In the genomic region with DNA sequence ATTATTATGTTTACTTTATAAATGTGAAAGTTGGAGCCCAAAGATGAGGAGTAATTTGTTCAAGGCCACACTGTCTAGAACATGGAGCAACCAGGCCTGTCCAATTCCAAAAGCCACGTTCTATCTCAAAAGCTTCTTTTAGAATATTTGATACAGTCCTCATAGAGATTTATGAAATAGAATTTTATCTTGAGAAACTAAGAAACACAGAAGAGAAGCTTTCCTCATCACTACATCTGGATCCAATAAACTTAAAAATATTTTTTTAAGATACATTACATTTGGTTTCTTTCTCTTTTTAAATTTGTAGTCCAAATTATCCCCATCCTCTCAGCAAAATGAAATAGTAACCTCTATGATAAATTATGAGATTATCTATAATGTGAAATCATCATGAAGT, we compare ENCODE assay signal across 21 cellular contexts. TPM values are rescaled to one million over a fixed set of nuclear protein-coding genes. Genes with fewer than 3 reads are reported as not detected.
DNase-seq lines count a peak whose midpoint lies in the region; ATAC-seq and TF ChIP-seq lines count a peak whose summit lies in the region.
"Had no signal": no experiment of that assay in that cellular context is flagged by ENCODE, and none has a peak within 500 bp of the region (broad histone marks: within the 10 kb centered on the region; RNA-seq: fewer than 3 reads in every experiment).

No MANE protein-coding gene starts in this region.

- H3K9me3 ChIP-seq in IMR-90 (ENCODE audit: control insufficient read depth, insufficient read depth, low read length): no peaks in the 10 kb centered on the region
- H3K9me3 ChIP-seq in mesenchymal stem cell (ENCODE audit: control insufficient read depth, low read length): no peaks in the 10 kb centered on the region
- no peaks in the 10 kb centered on the region for H3K9me3 ChIP-seq in stomach smooth muscle (ENCODE audit: control insufficient read depth in 2 of 2, low read length in 2 of 2)
- H3K9me3 ChIP-seq: esophagus muscularis mucosa, neutrophil had no signal

- H3K18ac ChIP-seq in IMR-90 (ENCODE audit: low read depth, low read length) (no peak overlapping the region; the same call in 1 of the 2 replicates), mesenchymal stem cell (ENCODE audit: low read depth in 1 of 2, low read length in 2 of 2) (peak overlapping the region in 1 of 2 experiments; percentile 12)

- no CpG with 5 or more reads among the region's 1 CpG for WGBS in IMR-90 (ENCODE audit: extremely low coverage in 2 of 2, insufficient read length in 1 of 2), 2 experiments
- no CpG with 5 or more reads among the region's 1 CpG for WGBS in mesenchymal stem cell

- H3K4ac ChIP-seq in IMR-90 (ENCODE audit: low read depth, low read length): 0 out of 2 replicates have a peak overlapping the region, but pooled peaks have one; percentile 16
- H3K4ac ChIP-seq in mesenchymal stem cell (ENCODE audit: low read depth in 1 of 2, low read length in 2 of 2): no peak overlapping the region

- H3K23ac ChIP-seq in IMR-90 (ENCODE audit: low read depth, low read length) (no peak overlapping the region), mesenchymal stem cell (ENCODE audit: low read length in 2 of 2) (no peak overlapping the region)

- H4K20me1 ChIP-seq in IMR-90 (ENCODE audit: insufficient read depth, low read length): peaks cover 13% of the 10 kb centered on the region; the same call in 1 of the 2 replicates

- H3K56ac ChIP-seq in IMR-90 (ENCODE audit: extremely low read depth, insufficient read depth, low read length): no peak overlapping the region

- H3K27ac ChIP-seq in IMR-90 (ENCODE audit: insufficient read depth, low read length): no peak overlapping the region
- peak overlapping the region; percentile 97 for H3K27ac ChIP-seq in brain microvascular endothelial cell
- no peak overlapping the region for H3K27ac ChIP-seq in mesenchymal stem cell (ENCODE audit: low read length, poor library complexity, severe bottlenecking)
- H3K27ac ChIP-seq in stomach smooth muscle (ENCODE audit: low read length): peak overlapping the region; percentile 12
- H3K27ac ChIP-seq: HL-60, neutrophil had no signal

- DNase-seq in IMR-90 (no peak), brain microvascular endothelial cell (no peak), mesenchymal stem cell (no peak), activated T-cell treated with anti-CD3 and anti-CD28 coated beads for 4 hours (no peak), SIG-M5 treated with dmso at 0.1 percent for 504 hours (lab: John Stamatoyannopoulos, UW; ENCODE audit: unreplicated experiment) (no peak)
- no peak for DNase-seq in activated CD4-positive, alpha-beta T cell treated with anti-CD3 and anti-CD28 coated beads for 48 hours
- DNase-seq: activated CD4-positive, alpha-beta T cell treated with anti-CD3 and anti-CD28 coated beads, Interleukin-2, amount 50 U/mL, for 1 hour; activated naive CD8-positive, alpha-beta T cell treated with anti-CD3 and anti-CD28 coated beads, Interleukin-2, amount 10 ng/mL, durations not matched to agents 7 days and 5 days; CD4-positive, alpha-beta T cell; NCI-H2081; NCI-H345; NCI-H774; RPMI8226 had no signal

- ATAC-seq in IMR-90 (ENCODE audit: low read depth): no peak
- no peak for ATAC-seq in HG03469 (IDR thresholded peaks at IDR 0.05; ENCODE audit: unreplicated experiment)
- ATAC-seq: HCT116; stimulated activated effector memory CD8-positive, alpha-beta T cell treated with anti-CD3 and anti-CD28 coated beads, Interleukin-12 subunit alpha, Interleukin-12 subunit beta, amount 100 ng/mL, for 72 hours had no signal

- H2AK5ac ChIP-seq in IMR-90 (ENCODE audit: low read depth, low read length) (no peak overlapping the region), mesenchymal stem cell (ENCODE audit: low read length, severe bottlenecking) (peak overlapping the region; percentile 39)

- no peak overlapping the region for H2BK12ac ChIP-seq in mesenchymal stem cell (ENCODE audit: low read length in 2 of 2)

- no peak overlapping the region for H4K5ac ChIP-seq in IMR-90 (ENCODE audit: low read depth, low read length)

- H3K4me3 ChIP-seq in IMR-90 (ENCODE audit: insufficient read depth, low read depth, low read length) (no peak overlapping the region), brain microvascular endothelial cell (ENCODE audit: low read depth, low read length) (no peak overlapping the region), mesenchymal stem cell (ENCODE audit: insufficient read depth in 1 of 2, low read depth in 1 of 2, low read length in 2 of 2) (no peak overlapping the region), stomach smooth muscle (ENCODE audit: low read length in 2 of 2) (no peak overlapping the region)
- H3K4me3 ChIP-seq: esophagus muscularis mucosa had no signal

- H4K8ac ChIP-seq in IMR-90 (ENCODE audit: low read depth in 2 of 2, low read length in 2 of 2) (no peak overlapping the region), mesenchymal stem cell (ENCODE audit: low read length) (no peak overlapping the region)

- H3K4me1 ChIP-seq in IMR-90 (ENCODE audit: control insufficient read depth, insufficient read depth, low read length): peaks cover 8% of the 10 kb centered on the region
- H3K4me1 ChIP-seq in mesenchymal stem cell (ENCODE audit: control insufficient read depth, insufficient read depth, low read depth, low read length): no peaks in the 10 kb centered on the region
- H3K4me1 ChIP-seq in stomach smooth muscle (ENCODE audit: control insufficient read depth, insufficient read depth, low read length): no peaks in the 10 kb centered on the region

- H2BK20ac ChIP-seq in IMR-90 (ENCODE audit: low read depth, low read length): no peak overlapping the region

- in situ Hi-C loops in IMR-90 (cut with MboI; ENCODE audit: low sequenced_read_pairs) (no loop called here), brain microvascular endothelial cell (cut with HindIII; ENCODE audit: low pct_ligation_motif_present, low sequenced_read_pairs) (no loop called here)

- no TSS peak for BruUV-seq in IMR-90 (replicated peaks; lab: Mats Ljungman, UMichigan)

- CTCF ChIA-PET in IMR-90 (lab: Yijun Ruan, JAX): no interaction called here

- H3K14ac ChIP-seq in IMR-90 (replicated peaks; ENCODE audit: low read depth, low read length) (0 out of 2 replicates have a peak overlapping the region, but pooled peaks have one; percentile 39), mesenchymal stem cell (ENCODE audit: low read length in 2 of 2) (no peak overlapping the region)

- H2AFZ ChIP-seq in IMR-90 (replicated peaks; ENCODE audit: low read length, poor library complexity) (no peak overlapping the region), mesenchymal stem cell (ENCODE audit: low read depth, low read length) (no peak overlapping the region)

- H2BK15ac ChIP-seq in IMR-90 (ENCODE audit: low read depth, low read length) (0 out of 3 replicates have a peak overlapping the region, but pooled peaks have one; percentile 49), mesenchymal stem cell (ENCODE audit: low read depth, poor library complexity, severe bottlenecking) (no peak overlapping the region)

- dilution Hi-C loops in IMR-90 (cut with HindIII; ENCODE audit: low sequenced_read_pairs, unreplicated experiment): no loop called here

- TF ChIP-seq POLR2A in IMR-90 (IDR thresholded peaks at IDR 0.05; ENCODE audit: low read depth, low read length): no peak

- intact Hi-C loops in IMR-90 (cut with micrococcal nuclease): loop anchor here (10.0 kb wide), 1 partner anchor 169 kb away; no protein-coding TSS in a partner anchor

- H3K27me3 ChIP-seq in IMR-90 (ENCODE audit: control insufficient read depth, insufficient read depth, low read length) (no peaks in the 10 kb centered on the region), brain microvascular endothelial cell (replicated peaks) (no peaks in the 10 kb centered on the region), mesenchymal stem cell (ENCODE audit: control insufficient read depth in 1 of 2, insufficient read depth in 1 of 2, low read length in 2 of 2) (no peaks in the 10 kb centered on the region), stomach smooth muscle (ENCODE audit: control insufficient read depth in 1 of 2, insufficient read depth in 2 of 2, low read length in 2 of 2) (no peaks in the 10 kb centered on the region)
- H3K27me3 ChIP-seq: esophagus muscularis mucosa, neutrophil had no signal

- H3K36me3 ChIP-seq in IMR-90 (ENCODE audit: control insufficient read depth, insufficient read depth, low read length) (no peaks in the 10 kb centered on the region), brain microvascular endothelial cell (replicated peaks) (no peaks in the 10 kb centered on the region), mesenchymal stem cell (ENCODE audit: control insufficient read depth in 1 of 2, insufficient read depth in 2 of 2, low read depth in 1 of 2, low read length in 2 of 2) (no peaks in the 10 kb centered on the region), stomach smooth muscle (ENCODE audit: control insufficient read depth in 2 of 2, insufficient read depth in 2 of 2, low read length in 2 of 2) (no peaks in the 10 kb centered on the region)
- H3K36me3 ChIP-seq: esophagus muscularis mucosa, neutrophil had no signal

- H2BK120ac ChIP-seq in IMR-90 (ENCODE audit: low read depth, low read length) (no peak overlapping the region), mesenchymal stem cell (ENCODE audit: low read depth, low read length) (peak overlapping the region; percentile 34)

- TF ChIP-seq RAD21 in IMR-90 (IDR thresholded peaks at IDR 0.05; ENCODE audit: low read length): no peak

- no peak overlapping the region for H4K91ac ChIP-seq in IMR-90 (ENCODE audit: insufficient read depth, low read depth, low read length)
- no peak overlapping the region for H4K91ac ChIP-seq in mesenchymal stem cell (ENCODE audit: low read length)

- H2BK5ac ChIP-seq in IMR-90 (ENCODE audit: low read depth, low read length, poor library complexity, severe bottlenecking) (no peak overlapping the region), mesenchymal stem cell (ENCODE audit: low read depth, low read length, poor library complexity, severe bottlenecking) (no peak overlapping the region)

- H3K4me2 ChIP-seq in IMR-90 (ENCODE audit: low read depth, low read length): no peak overlapping the region
- no peak overlapping the region for H3K4me2 ChIP-seq in mesenchymal stem cell (ENCODE audit: low read length, poor library complexity, severe bottlenecking)

- H3K9ac ChIP-seq in IMR-90 (ENCODE audit: low read depth, low read length) (no peak overlapping the region), mesenchymal stem cell (ENCODE audit: low read length) (peak overlapping the region; percentile 87), stomach smooth muscle (ENCODE audit: low read length in 2 of 2) (no peak overlapping the region)

- no peak for TF ChIP-seq CTCF in IMR-90 (conservative IDR thresholded peaks at IDR 0.05; ENCODE audit: low read depth, low read length)
- TF ChIP-seq CTCF in brain microvascular endothelial cell (IDR thresholded peaks at IDR 0.05; ENCODE audit: low read depth, low read length, missing control alignments): no peak

- H3K79me1 ChIP-seq in IMR-90 (ENCODE audit: low read depth in 1 of 2, low read length in 2 of 2): peaks cover 26 to 67% of the 10 kb centered on the region in 2 experiments
- peaks cover 23% of the 10 kb centered on the region for H3K79me1 ChIP-seq in mesenchymal stem cell (replicated peaks; ENCODE audit: low read length, poor library complexity, severe bottlenecking)

- H3K9me1 ChIP-seq in IMR-90 (ENCODE audit: insufficient read depth, low read length): peaks cover 3% of the 10 kb centered on the region; the same call in 1 of the 2 replicates

- H2AK9ac ChIP-seq in IMR-90 (replicated peaks; ENCODE audit: low read depth, low read length, poor library complexity): no peak overlapping the region

- POLR2A ChIA-PET in IMR-90 (lab: Charles Lee; ENCODE audit: unreplicated experiment): no interaction called here

RNA-seq across cellular contexts. Expression of gene DDAH1, which starts 58.9 kb away (rescaled TPM):
- total RNA-seq in IMR-90 (2012; rRNA removed): 94.5 and 108 TPM in 2 replicates
- 78.0 and 89.0 TPM in 2 replicates for polyA plus RNA-seq in IMR-90 (2012; rRNA removed)
- polyA plus RNA-seq in IMR-90 (2012; cell fraction: cytosol; rRNA removed): 18.8 and 40.9 TPM in 2 replicates
- 9.2 and 40.9 TPM in 2 replicates for polyA plus RNA-seq in IMR-90 (2012; cell fraction: nucleus; rRNA removed; ENCODE audit: low replicate concordance)
- polyA plus RNA-seq in mesenchymal stem cell (2013, experiment 1 of 2): 48.3 TPM
- 48.6 TPM for polyA plus RNA-seq in mesenchymal stem cell (2013, experiment 2 of 2)
- total RNA-seq: activated naive CD8-positive, alpha-beta T cell treated with anti-CD3 and anti-CD28 coated beads, Interleukin-2, amount 10 ng/mL, durations not matched to agents 7 days and 5 days; activated T-helper 2 cell treated with anti-CD3 and anti-CD28 coated beads, Interferon-gamma antibody, Interleukin-2, Interleukin-4, amounts not matched to agents 10 μg/mL and 5 μg/mL and 100 μg/mL, durations not matched to agents 14 hours and 24 hours and 36 hours; CD4-positive, alpha-beta T cell had no signal

Comparison
In these comparisons a context has a peak if more than half of its experiments do, and no peak if none do; other contexts are left out.
1. H3K27ac ChIP-seq: peak in brain microvascular endothelial cell (single experiment) and stomach smooth muscle (single experiment); none in IMR-90 (single experiment) and mesenchymal stem cell (single experiment).